8 cellular contexts compared by ENCODE assay signal in the genomic region with DNA sequence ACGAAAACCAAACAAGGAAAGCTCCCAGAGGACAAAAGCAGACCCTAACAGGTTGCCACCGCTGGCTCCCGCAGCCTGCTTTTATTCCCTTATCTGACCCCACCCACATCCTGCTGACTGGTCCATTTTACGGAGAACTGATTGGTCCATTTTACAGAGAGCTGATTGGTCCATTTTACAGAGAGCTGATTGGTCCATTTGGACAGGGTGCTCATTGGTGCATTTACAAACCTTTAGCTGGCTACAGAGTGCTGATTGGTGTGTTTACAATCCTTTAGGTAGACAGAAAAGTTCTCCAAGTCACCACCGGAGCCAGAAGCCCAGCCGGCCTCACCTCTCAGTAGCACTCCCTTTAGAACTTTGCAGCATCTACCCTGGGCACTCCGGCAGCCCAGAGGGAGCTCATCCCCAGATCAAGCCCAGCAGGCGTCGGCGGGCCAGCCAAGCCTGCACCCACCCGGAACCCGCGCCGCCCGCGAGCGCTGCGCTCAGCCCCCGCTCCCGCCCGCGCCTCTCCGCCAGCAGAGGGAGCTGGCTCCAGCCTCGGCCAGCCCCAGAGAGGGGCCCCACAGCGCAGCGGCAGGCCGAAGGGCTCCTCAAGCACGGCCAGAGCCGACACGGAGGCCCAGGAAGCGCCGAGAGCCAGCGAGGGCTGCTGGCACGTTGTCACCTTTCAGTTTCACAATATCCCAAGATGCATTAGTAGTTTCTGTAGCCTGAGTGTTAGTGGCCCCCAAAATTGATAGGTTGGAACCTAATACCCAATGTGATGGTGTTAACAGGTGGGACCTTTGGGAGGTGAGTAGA. TPM values are rescaled to one million over a fixed set of nuclear protein-coding genes. Genes with fewer than 3 reads are reported as not detected.
DNase-seq lines count a peak whose midpoint lies in the region; ATAC-seq and TF ChIP-seq lines count a peak whose summit lies in the region.

No MANE protein-coding gene starts in this region.

- H3K4me1 ChIP-seq in mucosa of descending colon (ENCODE audit: low read depth), result peaks cover 7% of the 10 kb centered on the region

- in situ Hi-C loops in ACHN (cut with HindIII; ENCODE audit: low pct_ligation_motif_present, low pct_unique_long_range_greater_than_20kb, low sequenced_read_pairs), result no loop called here

- H3K9me3 Mint-ChIP-seq in stimulated activated naive CD8-positive, alpha-beta T cell treated with anti-CD3 and anti-CD28 coated beads, Interleukin-15, Interleukin-2, amounts not matched to agents 100 ng/mL and 50 ng/mL, for 24 hours, result no peaks in the 10 kb centered on the region

- no peaks in the 10 kb centered on the region for H3K36me3 Mint-ChIP-seq in stimulated activated naive CD8-positive, alpha-beta T cell treated with anti-CD3 and anti-CD28 coated beads, Interleukin-15, Interleukin-2, amounts not matched to agents 100 ng/mL and 50 ng/mL, for 24 hours (ENCODE audit: low read depth)

- peaks cover 0 to 30% (median 0%) of the 10 kb centered on the region in 45 donors for H3K27me3 ChIP-seq in dorsolateral prefrontal cortex

- H3K36me3 ChIP-seq in mucosa of descending colon (ENCODE audit: low read depth), result no peaks in the 10 kb centered on the region

- H3K27ac Mint-ChIP-seq in stimulated activated naive CD8-positive, alpha-beta T cell treated with anti-CD3 and anti-CD28 coated beads, Interleukin-15, Interleukin-2, amounts not matched to agents 100 ng/mL and 50 ng/mL, for 24 hours, result no peak overlapping the region

- peak overlapping the region; percentile 47 for H3K4me3 Mint-ChIP-seq in stimulated activated naive CD8-positive, alpha-beta T cell treated with anti-CD3 and anti-CD28 coated beads, Interleukin-15, Interleukin-2, amounts not matched to agents 100 ng/mL and 50 ng/mL, for 24 hours

- H3K4me1 Mint-ChIP-seq in stimulated activated naive CD8-positive, alpha-beta T cell treated with anti-CD3 and anti-CD28 coated beads, Interleukin-15, Interleukin-2, amounts not matched to agents 100 ng/mL and 50 ng/mL, for 24 hours (ENCODE audit: low read depth), result peaks cover 5% of the 10 kb centered on the region

- no peaks in the 10 kb centered on the region for H3K9me3 ChIP-seq in mucosa of descending colon

- intact Hi-C loops in dorsolateral prefrontal cortex (cut with DNase I) (loop anchor here (5.0 to 10.0 kb wide), 2 partner anchors 33 to 265 kb away; a partner anchor contains a TSS), mucosa of descending colon (cut with DNase I, micrococcal nuclease) (loop anchor here in 1 of 2 donors (10.0 kb wide), 1 partner anchor 265 kb away; no protein-coding TSS in a partner anchor)

- no peaks in the 10 kb centered on the region for H3K27me3 Mint-ChIP-seq in stimulated activated naive CD8-positive, alpha-beta T cell treated with anti-CD3 and anti-CD28 coated beads, Interleukin-15, Interleukin-2, amounts not matched to agents 100 ng/mL and 50 ng/mL, for 24 hours

- peak; percentile 68 for ATAC-seq in GM19035 (IDR thresholded peaks at IDR 0.05; ENCODE audit: unreplicated experiment)
- peak; percentile 77 for ATAC-seq in HG03521 (IDR thresholded peaks at IDR 0.05; ENCODE audit: unreplicated experiment)
- peak; percentile 80 for ATAC-seq in mucosa of descending colon

- TF ChIP-seq CTCF in dorsolateral prefrontal cortex (IDR thresholded peaks at IDR 0.05 in 54 of 56, conservative IDR thresholded peaks at IDR 0.05 in 2 of 56; ENCODE audit: low read depth in 1 of 56, partially characterized antibody in 56 of 56) (peak in 54 of 56 donors; percentile 29 to 77 (median 61)), mucosa of descending colon (IDR thresholded peaks at IDR 0.05) (peak; percentile 58)

- DNase-seq in ACHN (peak; percentile 53), dorsolateral prefrontal cortex (peak in 2 of 10 donors; percentile 27 to 71), mucosa of descending colon (peak in 2 of 3 donors; percentile 45 to 69), mesenteric fat pad (ENCODE audit: low spot score) (no peak)
- peak; percentile 43 to 51 for DNase-seq in activated CD4-positive, alpha-beta T cell treated with anti-CD3 and anti-CD28 coated beads for 4 hours

- H3K4me3 ChIP-seq in dorsolateral prefrontal cortex (peak overlapping the region in 55 of 59 donors; percentile 9 to 59 (median 37)), mucosa of descending colon (no peak overlapping the region)

- H3K27ac ChIP-seq in dorsolateral prefrontal cortex, result no peak overlapping the region

RNA-seq across cellular contexts. Expression of a gene that starts 35.3 kb away (rescaled TPM):
- total RNA-seq in dorsolateral prefrontal cortex, result 10 to 100 TPM; 43.0 to 76.3 (median 58.2) TPM
- 100 to 1,000 TPM in 1 of 3 donors, 10 to 100 TPM in 2; 86.6 to 101 (median 97.6) TPM for total RNA-seq in mucosa of descending colon
- total RNA-seq in mesenteric fat pad, result 112 TPM
